ENCODE assay signal across 19 cellular contexts in genomic region chr2:143528021-143528420, GRCh38.
A peak's percentile ranks its signal among the peaks of the same experiment; 100 is the strongest.
DNase-seq lines count a peak whose midpoint lies in the region; ATAC-seq and TF ChIP-seq lines count a peak whose summit lies in the region.
"Had no signal": no experiment of that assay in that cellular context is flagged by ENCODE, and none has a peak within 500 bp of the region (broad histone marks: within the 10 kb centered on the region; RNA-seq: fewer than 3 reads in every experiment).

No MANE protein-coding gene starts in this region.

- no peak for TF ChIP-seq CTCF in left ventricle myocardium inferior (IDR thresholded peaks at IDR 0.05; ENCODE audit: borderline replicate concordance)

- DNase-seq in left ventricle myocardium inferior = no peak
- no peak for DNase-seq in Right ventricle myocardium inferior (ENCODE audit: missing footprints)
- DNase-seq in astrocyte of the hippocampus (ENCODE audit: low read depth, low spot score) = peak; percentile 57
- peak; percentile 97 for DNase-seq in fibroblast of peridontal ligament (ENCODE audit: extremely low read depth)
- no peak for DNase-seq in HEK293T (ENCODE audit: extremely low spot score)
- DNase-seq in stimulated activated naive CD8-positive, alpha-beta T cell treated with anti-CD3 and anti-CD28 coated beads, Interleukin-15, Interleukin-2, amounts not matched to agents 100 U/mL and 50 U/mL, for 24 hours = no peak
- DNase-seq in NCI-H82 (lab: John Stamatoyannopoulos, UW) = no peak
- DNase-seq: DMS79, NCI-H1417 treated with DMSO at 0.1 percent for 48 hours, NCI-H187 treated with DMSO at 0.1 percent for 48 hours, NCI-H345, NCI-H524 treated with DMSO at 0.1 percent for 48 hours, PC-9 had no signal

- H3K4me3 ChIP-seq in left ventricle myocardium inferior = no peak overlapping the region
- H3K4me3 ChIP-seq: BLaER1 treated with 17β-estradiol and CSF1 and Interleukin-3, amounts not matched to agents 10 nM and 100 nM; HAP-1; PC-9 had no signal

- CTCF ChIA-PET in HEK293T (lab: Yijun Ruan, JAX) = interaction anchor here (0.6 kb wide), 1 partner anchor 348 kb away, joined by 5 read pairs; no protein-coding TSS in a partner anchor

- H3K36me3 ChIP-seq in left ventricle myocardium inferior = no peaks in the 10 kb centered on the region
- H3K36me3 ChIP-seq: HAP-1 had no signal

- no peaks in the 10 kb centered on the region for H3K27me3 ChIP-seq in left ventricle myocardium inferior (ENCODE audit: low read depth)
- H3K27me3 ChIP-seq: BLaER1 treated with 17β-estradiol and CSF1 and Interleukin-3, amounts not matched to agents 10 nM and 100 nM had no signal

- no peaks in the 10 kb centered on the region for H3K9me3 ChIP-seq in left ventricle myocardium inferior (replicated peaks)
- H3K9me3 ChIP-seq: BLaER1 treated with 17β-estradiol and CSF1 and Interleukin-3, amounts not matched to agents 10 nM and 100 nM; HAP-1 had no signal

- H3K27ac ChIP-seq in left ventricle myocardium inferior (replicated peaks) = peak overlapping the region; percentile 77
- H3K27ac ChIP-seq: 22Rv1; BLaER1 treated with 17β-estradiol and CSF1 and Interleukin-3, amounts not matched to agents 10 nM and 100 nM; HL-60; PC-9; RWPE1 had no signal

- peaks cover 7% of the 10 kb centered on the region for H3K4me1 ChIP-seq in left ventricle myocardium inferior

- intact Hi-C loops in left ventricle myocardium inferior (cut with micrococcal nuclease) (no loop called here), Right ventricle myocardium inferior (cut with DNase I) (loop anchor here (5.0 to 10.0 kb wide), 3 partner anchors 96 to 407 kb away; no protein-coding TSS in a partner anchor)

- ATAC-seq in Right ventricle myocardium inferior = no peak
- no peak for ATAC-seq in stimulated activated naive CD8-positive, alpha-beta T cell treated with anti-CD3 and anti-CD28 coated beads, Interleukin-15, Interleukin-2, amounts not matched to agents 100 U/mL and 50 U/mL, for 24 hours
- ATAC-seq in GM21423 (IDR thresholded peaks at IDR 0.05; ENCODE audit: unreplicated experiment) = no peak

- POLR2A ChIA-PET in HEK293T (lab: Yijun Ruan, JAX) = no interaction called here

TF ChIP-seq in HEK293T, 16 proteins besides CTCF, POLR2A, EP300 and RAD21:
- TF ChIP-seq CTBP1 (IDR thresholded peaks at IDR 0.05; ENCODE audit: borderline replicate concordance) = no peak

Comparison
In these comparisons a context has a peak if more than half of its experiments do, and no peak if none do; other contexts are left out.
1. DNase-seq: peak in astrocyte of the hippocampus (single experiment) and fibroblast of peridontal ligament (single experiment); none in left ventricle myocardium inferior (single experiment), Right ventricle myocardium inferior (single experiment), HEK293T (single experiment), stimulated activated naive CD8-positive, alpha-beta T cell treated with anti-CD3 and anti-CD28 coated beads, Interleukin-15, Interleukin-2, amounts not matched to agents 100 U/mL and 50 U/mL, for 24 hours (single experiment) and NCI-H82 (single experiment).